In genomic region chr22:18001040-18001893, GRCh38 we compare ENCODE assay signal across 8 cellular contexts. TPM values are rescaled to one million over a fixed set of nuclear protein-coding genes. Genes with fewer than 3 reads are reported as not detected.
DNase-seq lines count a peak whose midpoint lies in the region; ATAC-seq, FAIRE-seq and TF ChIP-seq lines count a peak whose summit lies in the region.

No MANE protein-coding gene starts in this region.

- peak; percentile 92 for FAIRE-seq in H1 (lab: Jason Lieb, UNC)

- TF ChIP-seq RAD21 in H1 (IDR thresholded peaks at IDR 0.05 in 1 of 2, conservative IDR thresholded peaks at IDR 0.05 in 1 of 2; ENCODE audit: low read depth in 2 of 2, low read length in 2 of 2), result peak; percentile 29 to 64; a peak in 3 of 4 replicates

- peak; percentile 92 for DNase-seq in NT2/D1 (ENCODE audit: low read depth, low spot score)
- peak; percentile 65 for DNase-seq in activated CD8-positive, alpha-beta memory T cell treated with anti-CD3 and anti-CD28 coated beads, Interleukin-2, amount 50 U/mL, for 4 hours
- DNase-seq in H1 (ENCODE audit: low read depth in 1 of 2, low spot score in 2 of 2), result peak; percentile 89 to 95
- DNase-seq in lung (ENCODE audit: low spot score), result peak; percentile 81
- DNase-seq in stimulated activated CD4-positive, alpha-beta T cell treated with anti-CD3 and anti-CD28 coated beads, Interleukin-4, amount 100 ng/mL, for 48 hours (ENCODE audit: low read depth in 2 of 2), result peak; percentile 65 to 79

- H3K4me1 ChIP-seq in ES-I3 (ENCODE audit: insufficient read depth, low read length) (peaks cover 4% of the 10 kb centered on the region), HUES64 (ENCODE audit: insufficient read depth, low read length) (no peaks in the 10 kb centered on the region; the same call in 1 of the 2 replicates), NT2/D1 (ENCODE audit: insufficient read depth, insufficient read length) (no peaks in the 10 kb centered on the region), H1 (replicated peaks in 1 of 4; ENCODE audit: control insufficient read depth in 3 of 4, insufficient read depth in 4 of 4, low read length in 3 of 4) (peaks cover 0 to 3% (median 3%) of the 10 kb centered on the region in 4 experiments; a peak in 4 of 7 replicates), lung (ENCODE audit: control insufficient read depth in 2 of 2, insufficient read depth in 2 of 2, low read length in 2 of 2) (peaks cover 0 to 10% of the 10 kb centered on the region in 2 donors)

- peak overlapping the region; percentile 100 for H4K5ac ChIP-seq in H1 (ENCODE audit: insufficient read length, low read depth, low read length)

- no peak overlapping the region for H2BK20ac ChIP-seq in H1 (ENCODE audit: low read length)

- TF ChIP-seq POLR2A in H1 (IDR thresholded peaks at IDR 0.05; ENCODE audit: control extremely low read depth in 1 of 2, low read depth in 2 of 2, low read length in 2 of 2), result peak; percentile 71 to 82

- peak overlapping the region; percentile 60 for H3K18ac ChIP-seq in H1 (ENCODE audit: extremely low read depth, low read length)

- H3K14ac ChIP-seq in H1 (ENCODE audit: insufficient read length), result no peak overlapping the region

- under 1% methylated on average over 96 of the region's 96 CpGs for WGBS in HUES64
- WGBS in H1 (ENCODE audit: extremely low coverage in 1 of 2, insufficient coverage in 1 of 2, insufficient read length in 1 of 2, insufficient replicate concordance in 2 of 2, low coverage in 1 of 2, low lambda C conversion rate in 2 of 2, missing lambda C conversion rate in 1 of 2), 2 experiments, result 2% methylated on average over 58 of the region's 96 CpGs; no CpG with 5 or more reads in 1 of the 2 experiments
- 0 to 1% methylated on average over 89 to 96 of the region's 96 CpGs for WGBS in lung, 2 donors

- H3K27me3 ChIP-seq in HUES64 (ENCODE audit: insufficient read depth, low read length), result no peaks in the 10 kb centered on the region
- no peaks in the 10 kb centered on the region for H3K27me3 ChIP-seq in NT2/D1 (ENCODE audit: insufficient read depth, insufficient read length)
- no peaks in the 10 kb centered on the region for H3K27me3 ChIP-seq in H1 (replicated peaks in 1 of 4; ENCODE audit: control insufficient read depth in 3 of 4, extremely low read depth in 1 of 4, insufficient read depth in 3 of 4, low read length in 3 of 4)
- H3K27me3 ChIP-seq in lung (ENCODE audit: control insufficient read depth, insufficient read depth), result no peaks in the 10 kb centered on the region

- H3K4ac ChIP-seq in H1 (replicated peaks; ENCODE audit: insufficient read length, low read depth, low read length), result no peak overlapping the region

- H3K27ac ChIP-seq in HUES64 (ENCODE audit: low read depth, low read length), result peak overlapping the region; percentile 92
- peak overlapping the region; percentile 98 for H3K27ac ChIP-seq in H1 (ENCODE audit: low read depth, low read length)
- peak overlapping the region; percentile 90 to 93 for H3K27ac ChIP-seq in lung (ENCODE audit: low read depth in 1 of 2, low read length in 1 of 2)

- peak in 1 of 2 experiments; percentile 96; a peak in 2 of 3 replicates for TF ChIP-seq EP300 in H1 (IDR thresholded peaks at IDR 0.05; ENCODE audit: borderline replicate concordance in 1 of 2, low read depth in 2 of 2, low read length in 2 of 2)

- peaks cover 5% of the 10 kb centered on the region; the same call in 1 of the 2 replicates for H3K23me2 ChIP-seq in H1 (ENCODE audit: low read depth, low read length)

- H3K23ac ChIP-seq in H1 (ENCODE audit: insufficient read length), result no peak overlapping the region

- no peak overlapping the region for H2AK5ac ChIP-seq in H1 (ENCODE audit: low read depth, low read length)

- peak overlapping the region; percentile 76 to 87 for H3K4me2 ChIP-seq in H1 (ENCODE audit: insufficient read depth in 1 of 2, low read depth in 2 of 2, low read length in 2 of 2)

- peak overlapping the region; percentile 98; the same call in 1 of the 2 replicates for H4K8ac ChIP-seq in H1 (ENCODE audit: extremely low read depth, insufficient read depth, low read length)

- no peaks in the 10 kb centered on the region for H3K9me3 ChIP-seq in ES-I3 (ENCODE audit: control insufficient read depth, insufficient read depth, low read length)
- H3K9me3 ChIP-seq in HUES64 (ENCODE audit: insufficient read depth, low read depth, low read length), result no peaks in the 10 kb centered on the region
- no peaks in the 10 kb centered on the region for H3K9me3 ChIP-seq in NT2/D1 (ENCODE audit: insufficient read depth, low read length)
- no peaks in the 10 kb centered on the region for H3K9me3 ChIP-seq in H1 (ENCODE audit: insufficient read depth in 2 of 2, low read depth in 1 of 2, low read length in 1 of 2)
- H3K9me3 ChIP-seq in lung (ENCODE audit: control insufficient read depth in 2 of 2, insufficient read depth in 1 of 2, low read length in 1 of 2), result no peaks in the 10 kb centered on the region

- peak overlapping the region; percentile 85; the same call in 1 of the 2 replicates for H2BK12ac ChIP-seq in H1 (ENCODE audit: low read depth, low read length)

- POLR2A ChIA-PET in H1 (lab: Charles Lee; ENCODE audit: partially characterized antibody), result interaction anchor here (1.7 kb wide), 1 partner anchor 77 kb away, joined by 3 read pairs; no protein-coding TSS in a partner anchor

- CTCF ChIA-PET in H1 (lab: Charles Lee; ENCODE audit: partially characterized antibody), result interaction anchor here (0.9 to 3.2 kb wide), 6 partner anchors 11 to 111 kb away, joined by 3 to 21 read pairs (median 4); no protein-coding TSS in a partner anchor

- H3K36me3 ChIP-seq in ES-I3 (ENCODE audit: insufficient read depth, low read length) (no peaks in the 10 kb centered on the region), HUES64 (ENCODE audit: insufficient read depth, low read length) (no peaks in the 10 kb centered on the region), NT2/D1 (ENCODE audit: insufficient read depth, insufficient read length, low read length) (peaks cover 10% of the 10 kb centered on the region), H1 (ENCODE audit: control insufficient read depth in 2 of 4, insufficient read depth in 4 of 4, low read length in 3 of 4) (no peaks in the 10 kb centered on the region), lung (ENCODE audit: control insufficient read depth in 2 of 2, insufficient read depth in 2 of 2, low read length in 2 of 2) (no peaks in the 10 kb centered on the region)

- H3K79me1 ChIP-seq in H1 (ENCODE audit: low read depth, low read length), result no peaks in the 10 kb centered on the region; the same call in 1 of the 2 replicates

- H3K79me2 ChIP-seq in H1 (ENCODE audit: control insufficient read depth in 1 of 2, insufficient read depth in 2 of 2, low read length in 2 of 2), result peaks cover 14 to 36% of the 10 kb centered on the region in 2 experiments

- H3K56ac ChIP-seq in H1 (replicated peaks; ENCODE audit: insufficient read length, low read depth, low read length), result peak overlapping the region; percentile 82

- peaks cover 6 to 13% of the 10 kb centered on the region in 2 experiments for H4K20me1 ChIP-seq in H1 (replicated peaks in 1 of 2; ENCODE audit: control insufficient read depth in 1 of 2, insufficient read depth in 2 of 2, low read length in 2 of 2)

- H2AFZ ChIP-seq in H1 (ENCODE audit: low read length), result peak overlapping the region; percentile 91; the same call in 1 of the 2 replicates

- peak overlapping the region; percentile 89; the same call in 1 of the 2 replicates for H2BK15ac ChIP-seq in H1 (ENCODE audit: low read length)

- peak overlapping the region; percentile 64 for H3K9ac ChIP-seq in ES-I3 (ENCODE audit: low read depth, low read length)
- peak overlapping the region; percentile 85 for H3K9ac ChIP-seq in HUES64 (ENCODE audit: low read depth, low read length)
- H3K9ac ChIP-seq in NT2/D1 (ENCODE audit: insufficient read length, low read depth), result peak overlapping the region; percentile 85
- peak overlapping the region; percentile 76 to 90 (median 84) for H3K9ac ChIP-seq in H1 (replicated peaks in 1 of 4; ENCODE audit: extremely low read depth in 1 of 4, low read depth in 3 of 4, low read length in 3 of 4)

- peak overlapping the region; percentile 95 for H2BK5ac ChIP-seq in H1 (ENCODE audit: low read depth, low read length)

- TF ChIP-seq CTCF in H1 (IDR thresholded peaks at IDR 0.05; ENCODE audit: control extremely low read depth in 1 of 3, insufficient read depth in 1 of 3, low read depth in 1 of 3, low read length in 3 of 3), result peak; percentile 47 to 55 (median 53)
- no peak for TF ChIP-seq CTCF in lung (IDR thresholded peaks at IDR 0.05; ENCODE audit: control extremely low read depth, extremely low read depth)

- peak overlapping the region; percentile 99 for H4K91ac ChIP-seq in H1 (replicated peaks; ENCODE audit: insufficient read length, low read length)

- peak overlapping the region; percentile 78 for H3K4me3 ChIP-seq in HUES64 (ENCODE audit: low read length)
- H3K4me3 ChIP-seq in NT2/D1 (ENCODE audit: insufficient read length, low read depth), result peak overlapping the region; percentile 70
- peak overlapping the region; percentile 53 to 85 (median 56) for H3K4me3 ChIP-seq in H1 (ENCODE audit: extremely low read depth in 1 of 4, insufficient read depth in 2 of 4, low read depth in 3 of 4, low read length in 4 of 4)
- H3K4me3 ChIP-seq in lung, result peak overlapping the region; percentile 72

- H2BK120ac ChIP-seq in H1 (replicated peaks; ENCODE audit: low read depth, low read length), result peak overlapping the region; percentile 97

- ATAC-seq in lung (ENCODE audit: insufficient read depth, low FRiP score) (peak; percentile 95), HG02852 (IDR thresholded peaks at IDR 0.05; ENCODE audit: unreplicated experiment) (no peak)

TF ChIP-seq in H1, 55 proteins besides CTCF, POLR2A, EP300 and RAD21 (continues in another document):
- 0 out of 2 replicates have a peak, but pooled peaks have one; percentile 7 for TF ChIP-seq CREB1 (IDR thresholded peaks at IDR 0.05)
- 0 out of 2 replicates have a peak, but pooled peaks have one; percentile 36 for TF ChIP-seq BACH1 (IDR thresholded peaks at IDR 0.05; ENCODE audit: low read length)
- no peak; a peak in 1 of 4 replicates for TF ChIP-seq HDAC2 (IDR thresholded peaks at IDR 0.05; ENCODE audit: borderline replicate concordance in 1 of 2, low read depth in 2 of 2, low read length in 2 of 2)
- no peak for TF ChIP-seq RNF2 (IDR thresholded peaks at IDR 0.05; ENCODE audit: borderline replicate concordance, low read depth, low read length, missing control alignments, poor library complexity, severe bottlenecking)

RNA-seq across cellular contexts. Expression of gene MICAL3, which starts 23.1 kb away (rescaled TPM):
- polyA plus RNA-seq in HUES64 (2013, experiment 1 of 2), result 13.2 TPM
- polyA plus RNA-seq in HUES64 (2013, experiment 2 of 2), result 12.8 TPM
- 39.2 and 41.8 TPM in 2 replicates for total RNA-seq in H1 (2021; fragmentation: NEBNext Ultra II Directional; extraction: Animal tissue kit (Norgen Biotek cat#: 25700))
- polyA plus RNA-seq in H1 (2011; rRNA removed) (8.3 and 10.8 TPM in 2 replicates), lung (1 to 10 TPM; 4.4 to 6.2 TPM)
- polyA plus RNA-seq in H1 (2011; cell fraction: cytosol; rRNA removed), result 10.7 TPM
- 32.8 TPM for polyA plus RNA-seq in H1 (2011; cell fraction: nucleus; rRNA removed)
- polyA plus RNA-seq in H1 (2012, experiment 1 of 2), result 18.4 to 26.8 TPM (median 20.0 TPM) in 4 replicates
- polyA plus RNA-seq in H1 (2012, experiment 2 of 2), result 5.5 TPM
- polyA plus RNA-seq in H1 (2013, experiment 1 of 2), result 13.1 TPM
- polyA plus RNA-seq in H1 (2013, experiment 2 of 2), result 13.3 TPM
- polyA minus RNA-seq in H1 (2011; rRNA and poly(A)+ RNA removed), result 31.2 and 33.7 TPM in 2 replicates
- 13.2 TPM for polyA minus RNA-seq in H1 (2011; cell fraction: cytosol; rRNA and poly(A)+ RNA removed)
- polyA minus RNA-seq in H1 (2011; cell fraction: nucleus; rRNA and poly(A)+ RNA removed), result 34.5 TPM
- 10 to 100 TPM; 24.6 to 30.7 TPM for total RNA-seq in lung
